ENCODE assay signal across 16 cellular contexts in the genomic region with DNA sequence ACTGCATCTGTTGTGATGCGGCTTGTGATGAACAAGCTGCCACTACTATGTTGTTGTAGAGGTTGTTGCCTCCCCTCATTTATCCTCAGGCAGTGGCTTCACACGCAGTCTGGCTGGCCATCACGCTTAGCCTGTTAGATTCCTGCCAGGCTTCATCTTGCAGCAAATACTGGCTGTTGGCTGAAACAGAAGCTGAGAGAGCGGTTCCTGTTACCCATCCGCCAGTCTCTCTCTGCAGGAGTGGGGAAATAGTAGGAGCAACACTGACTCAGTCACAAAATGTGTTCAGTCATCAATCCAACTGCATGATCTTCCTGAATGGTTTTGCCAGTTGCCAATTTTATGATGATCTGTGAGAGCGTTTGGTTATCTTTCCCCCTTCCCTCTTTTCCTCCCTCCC.
"Had no signal": no experiment of that assay in that cellular context is flagged by ENCODE, and none has a peak within 500 bp of the region (broad histone marks: within the 10 kb centered on the region; RNA-seq: fewer than 3 reads in every experiment).

No MANE protein-coding gene starts in this region.

- H3K9me3 Mint-ChIP-seq: natural killer cell treated with Interleukin-12 subunit alpha and Interleukin-12 subunit beta and Interleukin-15 and Interleukin-18, amount 100 ng/mL, for 72 hours had no signal

- DNase-seq: activated CD4-positive, alpha-beta T cell treated with anti-CD3 and anti-CD28 coated beads for 36 hours; activated CD8-positive, alpha-beta memory T cell treated with anti-CD3 and anti-CD28 coated beads, Interleukin-2, amount 50 U/mL, for 48 hours; activated CD8-positive, alpha-beta T cell treated with anti-CD3 and anti-CD28 coated beads, Interleukin-2, amount 10 ng/mL, durations not matched to agents 7 days and 5 days; activated naive CD4-positive, alpha-beta T cell; activated naive CD8-positive, alpha-beta T cell treated with anti-CD3 and anti-CD28 coated beads, Interleukin-2, amount 50 U/mL, for 24 hours; foreskin melanocyte; left cardiac atrium; psoas muscle; right lobe of liver; spleen; stimulated activated CD4-positive, alpha-beta T cell treated with anti-CD3 and anti-CD28 coated beads, Interleukin-1b, Interleukin-23, amount 100 ng/mL, for 48 hours; substantia nigra; transverse colon had no signal

- H3K36me3 Mint-ChIP-seq: natural killer cell treated with Interleukin-12 subunit alpha and Interleukin-12 subunit beta and Interleukin-15 and Interleukin-18, amount 100 ng/mL, for 72 hours; stimulated activated memory B cell treated with anti-CD40 and anti-IgM and Interleukin-4, amounts not matched to agents 10 μg/mL and 1 μg/mL and 100 μg/mL, for 72 hours had no signal

- H3K27ac Mint-ChIP-seq: activated CD4-positive, alpha-beta T cell treated with anti-CD3 and anti-CD28 coated beads for 36 hours; activated CD8-positive, alpha-beta T cell treated with anti-CD3 and anti-CD28 coated beads, Interleukin-2, amount 10 ng/mL, durations not matched to agents 7 days and 5 days; activated naive CD8-positive, alpha-beta T cell treated with anti-CD3 and anti-CD28 coated beads, Interleukin-2, amount 50 U/mL, for 24 hours; natural killer cell treated with Interleukin-12 subunit alpha and Interleukin-12 subunit beta and Interleukin-15 and Interleukin-18, amount 100 ng/mL, for 72 hours; stimulated activated memory B cell treated with anti-CD40 and anti-IgM and Interleukin-4, amounts not matched to agents 10 μg/mL and 1 μg/mL and 100 μg/mL, for 72 hours had no signal

- H3K4me1 Mint-ChIP-seq: activated CD4-positive, alpha-beta T cell treated with anti-CD3 and anti-CD28 coated beads for 36 hours; activated naive CD8-positive, alpha-beta T cell treated with anti-CD3 and anti-CD28 coated beads, Interleukin-2, amount 50 U/mL, for 24 hours; stimulated activated memory B cell treated with anti-CD40 and anti-IgM and Interleukin-4, amounts not matched to agents 10 μg/mL and 1 μg/mL and 100 μg/mL, for 72 hours had no signal

- ATAC-seq: activated CD4-positive, alpha-beta T cell treated with anti-CD3 and anti-CD28 coated beads for 36 hours; activated CD8-positive, alpha-beta T cell treated with anti-CD3 and anti-CD28 coated beads, Interleukin-2, amount 10 ng/mL, durations not matched to agents 7 days and 5 days; activated naive CD8-positive, alpha-beta T cell treated with anti-CD3 and anti-CD28 coated beads, Interleukin-2, amount 50 U/mL, for 24 hours; esophagus mucosa; left cardiac atrium; natural killer cell treated with Interleukin-12 subunit alpha and Interleukin-12 subunit beta and Interleukin-15 and Interleukin-18, amount 100 ng/mL, for 72 hours; psoas muscle; right lobe of liver; stimulated activated memory B cell treated with anti-CD40 and anti-IgM and Interleukin-4, amounts not matched to agents 10 μg/mL and 1 μg/mL and 100 μg/mL, for 72 hours had no signal

- H3K27me3 Mint-ChIP-seq: activated CD4-positive, alpha-beta T cell treated with anti-CD3 and anti-CD28 coated beads for 36 hours; activated naive CD8-positive, alpha-beta T cell treated with anti-CD3 and anti-CD28 coated beads, Interleukin-2, amount 50 U/mL, for 24 hours; natural killer cell treated with Interleukin-12 subunit alpha and Interleukin-12 subunit beta and Interleukin-15 and Interleukin-18, amount 100 ng/mL, for 72 hours; stimulated activated memory B cell treated with anti-CD40 and anti-IgM and Interleukin-4, amounts not matched to agents 10 μg/mL and 1 μg/mL and 100 μg/mL, for 72 hours had no signal

- H3K4me3 Mint-ChIP-seq: activated CD4-positive, alpha-beta T cell treated with anti-CD3 and anti-CD28 coated beads for 36 hours; activated CD8-positive, alpha-beta T cell treated with anti-CD3 and anti-CD28 coated beads, Interleukin-2, amount 10 ng/mL, durations not matched to agents 7 days and 5 days; activated naive CD8-positive, alpha-beta T cell treated with anti-CD3 and anti-CD28 coated beads, Interleukin-2, amount 50 U/mL, for 24 hours; natural killer cell treated with Interleukin-12 subunit alpha and Interleukin-12 subunit beta and Interleukin-15 and Interleukin-18, amount 100 ng/mL, for 72 hours; stimulated activated memory B cell treated with anti-CD40 and anti-IgM and Interleukin-4, amounts not matched to agents 10 μg/mL and 1 μg/mL and 100 μg/mL, for 72 hours had no signal
